ENCODE assay signal across 17 cellular contexts in the genomic region with DNA sequence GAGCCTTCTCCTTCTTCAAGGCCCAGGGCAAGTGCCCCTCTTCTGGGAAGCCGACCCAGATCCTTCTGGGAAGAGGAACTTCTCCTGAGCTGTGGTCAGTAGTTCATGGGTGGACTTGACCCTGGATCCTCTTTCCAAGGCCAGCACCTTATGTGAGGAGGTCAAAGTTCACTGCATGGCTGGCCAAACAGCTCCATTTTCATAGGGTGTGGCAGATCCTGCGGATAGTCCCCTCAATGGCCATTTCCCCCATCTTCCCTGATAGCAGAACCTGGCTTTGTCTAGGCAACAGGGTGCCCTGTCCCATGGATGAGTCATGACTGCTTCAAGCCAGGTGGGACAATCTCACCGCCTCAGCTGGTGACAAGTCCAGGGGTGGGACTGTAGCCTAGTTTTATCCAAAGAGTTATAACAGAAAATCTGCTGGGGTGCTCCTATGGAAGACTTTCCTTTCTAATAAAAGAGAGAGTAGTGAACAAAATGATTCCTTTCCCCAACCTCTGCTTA. TPM values are rescaled to one million over a fixed set of nuclear protein-coding genes. Genes with fewer than 3 reads are reported as not detected.
DNase-seq lines count a peak whose midpoint lies in the region; ATAC-seq, FAIRE-seq and TF ChIP-seq lines count a peak whose summit lies in the region.
"Had no signal": no experiment of that assay in that cellular context is flagged by ENCODE, and none has a peak within 500 bp of the region (broad histone marks: within the 10 kb centered on the region; RNA-seq: fewer than 3 reads in every experiment).

No MANE protein-coding gene starts in this region.

- H3K27me3 ChIP-seq in OCI-LY1 (ENCODE audit: insufficient read depth, low read length) (no peaks in the 10 kb centered on the region), esophagus (ENCODE audit: control insufficient read depth in 1 of 2, insufficient read depth in 2 of 2, low read length in 2 of 2) (peaks cover 0 to 2% of the 10 kb centered on the region in 2 donors), small intestine (ENCODE audit: control insufficient read depth in 2 of 2, insufficient read depth in 2 of 2, low read length in 2 of 2) (no peaks in the 10 kb centered on the region)

- H3K4me2 ChIP-seq in OCI-LY1 (ENCODE audit: low read length) = no peak overlapping the region

- H3K79me2 ChIP-seq in OCI-LY1 (ENCODE audit: insufficient read depth, low read length) = no peaks in the 10 kb centered on the region

- no peak overlapping the region for H3K4me3 Mint-ChIP-seq in T-helper 1 cell treated with Interleukin-12 subunit alpha and Interleukin-12 subunit beta and Interleukin-4 antibody, amounts not matched to agents 30 μg/mL and 1 μg/mL, for 36 hours
- H3K4me3 Mint-ChIP-seq: activated naive CD8-positive, alpha-beta T cell treated with anti-CD3 and anti-CD28 coated beads for 36 hours had no signal

- H3K4me3 ChIP-seq in OCI-LY1 (ENCODE audit: low read depth, low read length, poor library complexity, severe bottlenecking) (no peak overlapping the region), esophagus (ENCODE audit: low read depth in 1 of 2, low read length in 2 of 2) (no peak overlapping the region), small intestine (ENCODE audit: low read depth in 1 of 2, low read length in 2 of 2) (no peak overlapping the region)

- H3F3A ChIP-seq in OCI-LY1 (ENCODE audit: insufficient read depth, low read length) = peaks cover 7% of the 10 kb centered on the region; the same call in 1 of the 2 replicates

- H3K4me1 ChIP-seq in OCI-LY1 (ENCODE audit: insufficient read depth, low read length, severe bottlenecking) (peaks cover 84% of the 10 kb centered on the region), esophagus (ENCODE audit: control insufficient read depth in 2 of 2, insufficient read depth in 2 of 2, low read length in 1 of 2) (peaks cover 0 to 3% of the 10 kb centered on the region in 2 donors), small intestine (ENCODE audit: control insufficient read depth in 2 of 2, insufficient read depth in 1 of 2, low read depth in 1 of 2, low read length in 1 of 2) (peaks cover 0 to 6% of the 10 kb centered on the region in 2 donors)

- DNase-seq in T-helper 1 cell = no peak
- no peak for DNase-seq in small intestine
- no peak for DNase-seq in HPDE6-E6E7 (ENCODE audit: extremely low spot score)
- no peak for DNase-seq in substantia nigra (lab: John Stamatoyannopoulos, UW)
- DNase-seq: 8988T; activated CD4-positive, alpha-beta T cell treated with anti-CD3 and anti-CD28 coated beads, Interleukin-2, amount 50 U/mL, for 48 hours; activated naive CD8-positive, alpha-beta T cell treated with anti-CD3 and anti-CD28 coated beads for 36 hours; cortex of kidney; NCI-H2081 treated with DMSO at 0.1 percent for 48 hours; retina; T-helper 9 cell had no signal

- ATAC-seq in HG03520 (IDR thresholded peaks at IDR 0.05; ENCODE audit: unreplicated experiment) = no peak

- H3K27ac ChIP-seq in OCI-LY1 (ENCODE audit: low read depth, low read length, poor library complexity, severe bottlenecking) (peak overlapping the region; percentile 100), esophagus (ENCODE audit: low read depth in 2 of 2, low read length in 1 of 2) (peak overlapping the region; percentile 45 to 65), small intestine (ENCODE audit: low read depth in 1 of 2, low read length in 1 of 2) (peak overlapping the region; percentile 35 to 57), substantia nigra (ENCODE audit: low read depth, low read length, poor library complexity, severe bottlenecking) (no peak overlapping the region)
- H3K27ac ChIP-seq: HL-60 had no signal

- H3K36me3 ChIP-seq in OCI-LY1 (ENCODE audit: insufficient read depth, low read length) = no peaks in the 10 kb centered on the region
- no peaks in the 10 kb centered on the region for H3K36me3 ChIP-seq in esophagus (ENCODE audit: control insufficient read depth in 2 of 2, insufficient read depth in 2 of 2, low read length in 1 of 2)
- no peaks in the 10 kb centered on the region for H3K36me3 ChIP-seq in small intestine (ENCODE audit: control insufficient read depth in 2 of 2, insufficient read depth in 2 of 2, low read length in 2 of 2)

- no peaks in the 10 kb centered on the region for H4K20me1 ChIP-seq in OCI-LY1 (ENCODE audit: insufficient read depth, low read length)

- WGBS in esophagus, 2 donors = 93 to 94% methylated on average over 3 of the region's 3 CpGs
- WGBS in small intestine, 3 donors = 84 to 88% (median 85%) methylated on average over 3 of the region's 3 CpGs

- no peaks in the 10 kb centered on the region for H3K27me3 Mint-ChIP-seq in T-helper 1 cell treated with Interleukin-12 subunit alpha and Interleukin-12 subunit beta and Interleukin-4 antibody, amounts not matched to agents 30 μg/mL and 1 μg/mL, for 36 hours (ENCODE audit: low read depth)
- H3K27me3 Mint-ChIP-seq: activated naive CD8-positive, alpha-beta T cell treated with anti-CD3 and anti-CD28 coated beads for 36 hours had no signal

- no peak overlapping the region; the same call in 1 of the 2 replicates for H3K9ac ChIP-seq in OCI-LY1 (ENCODE audit: low read length)

- H3K4me1 Mint-ChIP-seq in T-helper 1 cell treated with Interleukin-12 subunit alpha and Interleukin-12 subunit beta and Interleukin-4 antibody, amounts not matched to agents 30 μg/mL and 1 μg/mL, for 36 hours (ENCODE audit: low read depth) = peaks cover 76% of the 10 kb centered on the region

- no peak for TF ChIP-seq CTCF in OCI-LY1 (IDR thresholded peaks at IDR 0.05; ENCODE audit: low read length)

- peaks cover 13% of the 10 kb centered on the region for H3K9me3 Mint-ChIP-seq in T-helper 1 cell treated with Interleukin-12 subunit alpha and Interleukin-12 subunit beta and Interleukin-4 antibody, amounts not matched to agents 30 μg/mL and 1 μg/mL, for 36 hours

- no peak for FAIRE-seq in small intestine (lab: Jason Lieb, UNC)

- H3K27ac Mint-ChIP-seq in T-helper 1 cell treated with Interleukin-12 subunit alpha and Interleukin-12 subunit beta and Interleukin-4 antibody, amounts not matched to agents 30 μg/mL and 1 μg/mL, for 36 hours = peak overlapping the region; percentile 99

- H3K36me3 Mint-ChIP-seq in T-helper 1 cell treated with Interleukin-12 subunit alpha and Interleukin-12 subunit beta and Interleukin-4 antibody, amounts not matched to agents 30 μg/mL and 1 μg/mL, for 36 hours (ENCODE audit: low read depth) = peaks cover 34% of the 10 kb centered on the region

- no peaks in the 10 kb centered on the region for H3K9me3 ChIP-seq in OCI-LY1 (ENCODE audit: low read length)
- H3K9me3 ChIP-seq in esophagus (ENCODE audit: control insufficient read depth in 2 of 2, insufficient read depth in 1 of 2, low read depth in 1 of 2, low read length in 1 of 2) = peaks cover 0 to 2% of the 10 kb centered on the region in 2 donors
- no peaks in the 10 kb centered on the region for H3K9me3 ChIP-seq in small intestine (ENCODE audit: control insufficient read depth, low read depth)

- no peaks in the 10 kb centered on the region for H3K9me2 ChIP-seq in OCI-LY1 (ENCODE audit: low read depth, low read length)

- no peak overlapping the region for H2AFZ ChIP-seq in OCI-LY1 (ENCODE audit: low read length)

RNA-seq across cellular contexts. Expression of gene ASB2, which starts 10.3 kb away (rescaled TPM):
- 1 to 10 TPM; 4.5 to 4.7 TPM for polyA plus RNA-seq in esophagus
- polyA plus RNA-seq in small intestine = 1 to 10 TPM; 1.3 to 5.6 (median 4.6) TPM

RNA-seq across cellular contexts. Expression of gene CCDC197, which starts 31.1 kb away (rescaled TPM):
- not detected for polyA plus RNA-seq in esophagus
- not detected for polyA plus RNA-seq in small intestine
- polyA plus RNA-seq: thymus had no signal

RNA-seq across cellular contexts. Expression of gene FAM181A, which starts 38.9 kb away (rescaled TPM):
- polyA plus RNA-seq in esophagus (not detected), small intestine (not detected)
